Comparison of ENCODE assay signal across 23 cellular contexts in genomic region chr3:23859839-23860382, GRCh38. TPM values are rescaled to one million over a fixed set of nuclear protein-coding genes. Genes with fewer than 3 reads are reported as not detected.
DNase-seq lines count a peak whose midpoint lies in the region; ATAC-seq and TF ChIP-seq lines count a peak whose summit lies in the region.
"Had no signal": no experiment of that assay in that cellular context is flagged by ENCODE, and none has a peak within 500 bp of the region (broad histone marks: within the 10 kb centered on the region; RNA-seq: fewer than 3 reads in every experiment).

No MANE protein-coding gene starts in this region.

- peaks cover 65% of the 10 kb centered on the region for H3K4me1 Mint-ChIP-seq in activated T-cell treated with anti-CD3 and anti-CD28 coated beads, Interleukin-2, amount 50 U/mL, for 24 hours (ENCODE audit: low read depth)

- peak in 3 of 4 donors; percentile 41 to 65 (median 47) for ATAC-seq in psoas muscle
- ATAC-seq: HCT116 had no signal

- intact Hi-C loops in psoas muscle (cut with DNase I) (loop anchor here in 1 of 2 donors (5.0 kb wide), 1 partner anchor 53 kb away; the partner anchor contains the start of gene UBE2E1), PC-9 (cut with micrococcal nuclease; ENCODE audit: unreplicated experiment) (no loop called here)

- H3F3A ChIP-seq in PC-9 (ENCODE audit: insufficient read depth, low read depth), result peaks cover 41% of the 10 kb centered on the region

- H3K36me3 ChIP-seq in BLaER1 treated with 17β-estradiol and CSF1 and Interleukin-3, amounts not matched to agents 10 nM and 100 nM, result peaks cover 36 to 58% (median 49%) of the 10 kb centered on the region in 11 experiments
- H3K36me3 ChIP-seq in KMS-11 (ENCODE audit: insufficient read depth), result no peaks in the 10 kb centered on the region
- H3K36me3 ChIP-seq in psoas muscle (ENCODE audit: insufficient read depth in 1 of 2, low read depth in 1 of 2), result no peaks in the 10 kb centered on the region
- H3K36me3 ChIP-seq in PC-9 (ENCODE audit: low read depth), result peaks cover 3% of the 10 kb centered on the region; the same call in 1 of the 2 replicates

- H3K9me3 Mint-ChIP-seq in activated T-cell treated with anti-CD3 and anti-CD28 coated beads, Interleukin-2, amount 50 U/mL, for 24 hours, result no peaks in the 10 kb centered on the region
- H3K9me3 Mint-ChIP-seq: CD8-positive, alpha-beta memory T cell had no signal

- H3K4me2 ChIP-seq in BLaER1 treated with 17β-estradiol and CSF1 and Interleukin-3, amounts not matched to agents 10 nM and 100 nM, result peak overlapping the region in 9 of 11 experiments; percentile 64 to 88 (median 70); a peak in 13 of 22 replicates
- H3K4me2 ChIP-seq in KMS-11, result 0 out of 2 replicates have a peak overlapping the region, but pooled peaks have one; percentile 24
- no peak overlapping the region for H3K4me2 ChIP-seq in PC-9
- H3K4me2 ChIP-seq: SK-N-SH had no signal

- BruUV-seq in PC-9 (replicated peaks; lab: Mats Ljungman, UMichigan), result no TSS peak

- no peak for DNase-seq in activated T-cell treated with anti-CD3 and anti-CD28 coated beads, Interleukin-2, amount 50 U/mL, for 24 hours
- DNase-seq in activated T-cell treated with anti-CD3 and anti-CD28 coated beads for 4 hours (no peak), psoas muscle (no peak), PC-9 (no peak)
- no peak for DNase-seq in activated effector memory CD4-positive, alpha-beta T cell treated with Interleukin-2 at 50 U/mL for 16 hours
- DNase-seq: CD8-positive, alpha-beta memory T cell; DMS 273 treated with DMSO at 0.1 percent for 48 hours; DMS79; GF-D8; IMR-90; NCI-H1092 treated with DMSO at 0.1 percent for 48 hours; NCI-H1436; NCI-H187; NCI-H2081 treated with DMSO at 0.1 percent for 48 hours; NCI-H2171; NCI-H226; NCI-H510A; NCI-H69; SK-N-SH had no signal

- no peaks in the 10 kb centered on the region for H3K27me3 ChIP-seq in BLaER1 treated with 17β-estradiol and CSF1 and Interleukin-3, amounts not matched to agents 10 nM and 100 nM
- no peaks in the 10 kb centered on the region for H3K27me3 ChIP-seq in KMS-11 (ENCODE audit: insufficient read depth, low read depth)
- H3K27me3 ChIP-seq in psoas muscle (ENCODE audit: insufficient read depth in 3 of 3, low read length in 2 of 3), result no peaks in the 10 kb centered on the region
- H3K27me3 ChIP-seq in PC-9 (ENCODE audit: insufficient read depth, low read depth), result no peaks in the 10 kb centered on the region

- H3K4me3 Mint-ChIP-seq in activated T-cell treated with anti-CD3 and anti-CD28 coated beads, Interleukin-2, amount 50 U/mL, for 24 hours, result no peak overlapping the region

- TF ChIP-seq CTCF in KMS-11 (conservative IDR thresholded peaks at IDR 0.05; ENCODE audit: low read depth, low read length) (no peak), psoas muscle (IDR thresholded peaks at IDR 0.05) (no peak), PC-9 (conservative IDR thresholded peaks at IDR 0.05) (no peak)

- H3K27ac Mint-ChIP-seq in activated T-cell treated with anti-CD3 and anti-CD28 coated beads, Interleukin-2, amount 50 U/mL, for 24 hours, result peak overlapping the region; percentile 38

- H3K36me3 Mint-ChIP-seq in activated T-cell treated with anti-CD3 and anti-CD28 coated beads, Interleukin-2, amount 50 U/mL, for 24 hours (ENCODE audit: low read depth), result peaks cover 22% of the 10 kb centered on the region

- H3K4me1 ChIP-seq in BLaER1 treated with 17β-estradiol and CSF1 and Interleukin-3, amounts not matched to agents 10 nM and 100 nM, result peaks cover 45 to 65% (median 58%) of the 10 kb centered on the region in 10 experiments
- H3K4me1 ChIP-seq in KMS-11 (ENCODE audit: low read depth, poor library complexity, severe bottlenecking) (peaks cover 67% of the 10 kb centered on the region), psoas muscle (peaks cover 63% of the 10 kb centered on the region), PC-9 (replicated peaks; ENCODE audit: insufficient read depth) (peaks cover 44% of the 10 kb centered on the region)

- POLR2A ChIA-PET in PC-9 (lab: Charles Lee; ENCODE audit: unreplicated experiment), result no interaction called here

- peaks cover 0 to 17% (median 5%) of the 10 kb centered on the region in 11 experiments; a peak in 9 of 22 replicates for H3K9me3 ChIP-seq in BLaER1 treated with 17β-estradiol and CSF1 and Interleukin-3, amounts not matched to agents 10 nM and 100 nM (replicated peaks in 1 of 11)
- H3K9me3 ChIP-seq in psoas muscle, result no peaks in the 10 kb centered on the region
- H3K9me3 ChIP-seq in PC-9 (ENCODE audit: insufficient read depth, low read depth), result no peaks in the 10 kb centered on the region; the same call in 1 of the 2 replicates
- H3K9me3 ChIP-seq: SK-N-SH had no signal

- H3K9me2 ChIP-seq in PC-9 (ENCODE audit: insufficient read depth), result no peaks in the 10 kb centered on the region
- H3K9me2 ChIP-seq: SK-N-SH had no signal

- H4K20me1 ChIP-seq in BLaER1 treated with 17β-estradiol and CSF1 and Interleukin-3, amounts not matched to agents 10 nM and 100 nM, result peaks cover 75 to 100% (median 98%) of the 10 kb centered on the region in 11 experiments
- peaks cover 30% of the 10 kb centered on the region; the same call in 1 of the 2 replicates for H4K20me1 ChIP-seq in KMS-11 (ENCODE audit: insufficient read depth)
- peaks cover 94% of the 10 kb centered on the region for H4K20me1 ChIP-seq in PC-9 (ENCODE audit: insufficient read depth)

- CTCF ChIA-PET in PC-9 (lab: Charles Lee), result no interaction called here

- H3K27ac ChIP-seq in BLaER1 treated with 17β-estradiol and CSF1 and Interleukin-3, amounts not matched to agents 10 nM and 100 nM, result no peak overlapping the region; a peak in 1 of 22 replicates
- H3K27ac ChIP-seq in KMS-11 (no peak overlapping the region; the same call in 1 of the 2 replicates), psoas muscle (peak overlapping the region; percentile 89), PC-9 (no peak overlapping the region)
- H3K27ac ChIP-seq: C4-2B had no signal

- 60 to 78% (median 66%) methylated on average over 7 of the region's 7 CpGs for WGBS in psoas muscle, 3 donors

- H2AFZ ChIP-seq in KMS-11 (ENCODE audit: low read depth), result no peak overlapping the region
- H2AFZ ChIP-seq in PC-9, result no peak overlapping the region

- H3K79me2 ChIP-seq in KMS-11 (ENCODE audit: insufficient read depth, low read depth), result peaks cover 93% of the 10 kb centered on the region
- H3K79me2 ChIP-seq in PC-9 (ENCODE audit: low read depth), result peaks cover 100% of the 10 kb centered on the region

- H3K27me3 Mint-ChIP-seq in activated T-cell treated with anti-CD3 and anti-CD28 coated beads, Interleukin-2, amount 50 U/mL, for 24 hours, result no peaks in the 10 kb centered on the region

- H3K9ac ChIP-seq in BLaER1 treated with 17β-estradiol and CSF1 and Interleukin-3, amounts not matched to agents 10 nM and 100 nM, result no peak overlapping the region
- no peak overlapping the region for H3K9ac ChIP-seq in KMS-11
- H3K9ac ChIP-seq: SK-N-SH had no signal

- no peak overlapping the region for H3K4me3 ChIP-seq in BLaER1 treated with 17β-estradiol and CSF1 and Interleukin-3, amounts not matched to agents 10 nM and 100 nM
- H3K4me3 ChIP-seq in KMS-11 (IDR thresholded peaks at IDR 0.05; ENCODE audit: insufficient read depth, low read depth, low read length) (no peak overlapping the region), psoas muscle (no peak overlapping the region), PC-9 (no peak overlapping the region)

RNA-seq across cellular contexts. Expression of gene UBE2E1, which starts 54.2 kb away (rescaled TPM):
- 100 to 1,000 TPM in 1 of 4 donors, 10 to 100 TPM in 3; 54.1 to 112 (median 90.1) TPM for total RNA-seq in psoas muscle
- polyA plus RNA-seq in psoas muscle, result 10 to 100 TPM; 66.3 to 86.5 (median 66.6) TPM
- 65.6 and 102 TPM in 2 replicates for total RNA-seq in PC-9 (2021)

RNA-seq across cellular contexts. Expression of gene NKIRAS1, which starts 56.9 kb away (rescaled TPM):
- total RNA-seq in psoas muscle (10 to 100 TPM; 19.8 to 30.7 (median 21.3) TPM), PC-9 (2021) (8.6 and 12.6 TPM in 2 replicates)
- polyA plus RNA-seq in psoas muscle, result 10 to 100 TPM; 19.5 to 52.4 (median 24.7) TPM

RNA-seq across cellular contexts. Expression of gene RPL15, which starts 57.0 kb away (rescaled TPM):
- 1,000 to 10,000 TPM; 1,021 to 1,350 (median 1,156) TPM for total RNA-seq in psoas muscle
- polyA plus RNA-seq in psoas muscle, result 1,000 to 10,000 TPM; 1,831 to 2,855 (median 2,304) TPM
- 1,784 and 1,876 TPM in 2 replicates for total RNA-seq in PC-9 (2021)
